25 cellular contexts compared by ENCODE assay signal in genomic region chr7:12985752-12986151, GRCh38.
"Had no signal": no experiment of that assay in that cellular context is flagged by ENCODE, and none has a peak within 500 bp of the region (broad histone marks: within the 10 kb centered on the region; RNA-seq: fewer than 3 reads in every experiment).

No MANE protein-coding gene starts in this region.

- H3K27ac ChIP-seq: heart left ventricle, lower lobe of right lung, neutrophil, ovary, right atrium auricular region, right lobe of liver, skin epidermis, spleen, suprapubic skin, thoracic aorta, tibial artery, upper lobe of right lung had no signal

- DNase-seq: heart left ventricle; hypothalamus; kidney glomerular epithelial cell; left cardiac atrium; lower lobe of right lung; mammary epithelial cell; mesenchymal stem cell; naive thymus-derived CD8-positive, alpha-beta T cell; occipital lobe; ovary; right lobe of liver; stimulated activated CD4-positive, alpha-beta T cell treated with anti-CD3 and anti-CD28 coated beads, Interleukin-1b, Interleukin-23, amount 100 ng/mL, for 48 hours; stimulated activated CD4-positive, alpha-beta T cell treated with anti-CD3 and anti-CD28 coated beads, Interleukin-2, amount 100 ng/mL, for 48 hours; stimulated activated CD4-positive, alpha-beta T cell treated with anti-CD3 and anti-CD28 coated beads, Interleukin-4, amount 100 ng/mL, for 4 hours; stimulated activated naive B cell treated with anti-CD40 and anti-IgM and Interleukin-4, amounts not matched to agents 10 μg/mL and 1 μg/mL and 100 μg/mL, for 72 hours; tibial artery; trophoblast cell; upper lobe of right lung had no signal

- FAIRE-seq: urothelium cell line had no signal

- H3K36me3 ChIP-seq: heart left ventricle, lower lobe of right lung, neutrophil, ovary, right atrium auricular region, right lobe of liver, spleen, suprapubic skin, thoracic aorta, tibial artery, upper lobe of right lung had no signal

- H3K27me3 ChIP-seq: heart left ventricle, neutrophil, ovary, right atrium auricular region, right lobe of liver, spleen, suprapubic skin, tibial artery, upper lobe of right lung had no signal

- H3K4me3 ChIP-seq: heart left ventricle, lower lobe of right lung, ovary, right atrium auricular region, right lobe of liver, skin epidermis, spleen, suprapubic skin, thoracic aorta, tibial artery, upper lobe of right lung had no signal

- H3K9me3 ChIP-seq: heart left ventricle, lower lobe of right lung, neutrophil, ovary, right atrium auricular region, right lobe of liver, spleen, suprapubic skin, thoracic aorta, tibial artery, upper lobe of right lung had no signal

- H3K4me1 ChIP-seq: heart left ventricle, lower lobe of right lung, right atrium auricular region, spleen, suprapubic skin, tibial artery, upper lobe of right lung had no signal
